In genomic region chr2:238230699-238231098, GRCh38 we compare ENCODE assay signal across 10 cellular contexts. TPM values are rescaled to one million over a fixed set of nuclear protein-coding genes. Genes with fewer than 3 reads are reported as not detected.
DNase-seq lines count a peak whose midpoint lies in the region; ATAC-seq, FAIRE-seq and TF ChIP-seq lines count a peak whose summit lies in the region.
"Had no signal": no experiment of that assay in that cellular context is flagged by ENCODE, and none has a peak within 500 bp of the region (broad histone marks: within the 10 kb centered on the region; RNA-seq: fewer than 3 reads in every experiment).

No MANE protein-coding gene starts in this region.

- TF ChIP-seq POLR2A in Peyer's patch (IDR thresholded peaks at IDR 0.05), result no peak
- no peak for TF ChIP-seq POLR2A in ovary (IDR thresholded peaks at IDR 0.05)

- no peaks in the 10 kb centered on the region for H3K36me3 Mint-ChIP-seq in CD4-positive, alpha-beta memory T cell

- intact Hi-C loops in CD4-positive, alpha-beta memory T cell (cut with micrococcal nuclease), result loop anchor here (1.0 to 2.0 kb wide), 3 partner anchors 27 to 262 kb away; partner anchors contain the start of genes ILKAP and SCLY
- intact Hi-C loops in ovary (cut with DNase I), result no loop called here

- H3K9me3 ChIP-seq in CD4-positive, alpha-beta memory T cell (ENCODE audit: control insufficient read depth in 1 of 2, low read length in 2 of 2), result no peaks in the 10 kb centered on the region
- no peaks in the 10 kb centered on the region for H3K9me3 ChIP-seq in Peyer's patch
- no peaks in the 10 kb centered on the region for H3K9me3 ChIP-seq in ovary

- no peak for ATAC-seq in GM19351 (IDR thresholded peaks at IDR 0.05; ENCODE audit: unreplicated experiment)

- H3K4me1 ChIP-seq in CD4-positive, alpha-beta memory T cell (ENCODE audit: insufficient read depth, low read length), result peaks cover 16% of the 10 kb centered on the region
- H3K4me1 ChIP-seq in Peyer's patch (peaks cover 0 to 7% (median 2%) of the 10 kb centered on the region in 4 donors), ovary (ENCODE audit: insufficient read depth) (peaks cover 7% of the 10 kb centered on the region)

- H3K4me3 Mint-ChIP-seq in CD4-positive, alpha-beta memory T cell, result peak overlapping the region; percentile 4 to 88 (median 61)

- H3K27ac Mint-ChIP-seq in CD4-positive, alpha-beta memory T cell, result peak overlapping the region in 2 of 7 donors; percentile 4 to 57

- TF ChIP-seq EP300 in ovary (IDR thresholded peaks at IDR 0.05), result no peak

- POLR2A ChIA-PET in CD4-positive, alpha-beta memory T cell (lab: Charles Lee; ENCODE audit: partially characterized antibody), result interaction anchor here (1.3 to 1.8 kb wide), 4 partner anchors 9 to 29 kb away, joined by 3 to 17 read pairs (median 6); partner anchors contain the start of genes HES6 and ILKAP

- peak overlapping the region; percentile 20 to 55 for H3K4me3 ChIP-seq in CD4-positive, alpha-beta memory T cell (ENCODE audit: low read length in 2 of 2)
- H3K4me3 ChIP-seq in Peyer's patch (peak overlapping the region in 3 of 4 donors; percentile 54 to 56 (median 55)), epithelial cell of proximal tubule (ENCODE audit: low read depth, low read length) (peak overlapping the region; percentile 55), ovary (peak overlapping the region; percentile 37)

- DNase-seq in CD4-positive, alpha-beta memory T cell, result no peak
- DNase-seq in Peyer's patch (no peak), epithelial cell of proximal tubule (ENCODE audit: low read depth) (no peak), ovary (no peak), NCI-H82 (lab: John Stamatoyannopoulos, UW) (no peak), GM19239 (ENCODE audit: insufficient read length, low spot score) (no peak), substantia nigra (lab: John Stamatoyannopoulos, UW) (no peak)
- DNase-seq: NCI-H526 had no signal

- H3K27me3 ChIP-seq in CD4-positive, alpha-beta memory T cell (ENCODE audit: insufficient read depth, low read length), result peaks cover 3% of the 10 kb centered on the region
- no peaks in the 10 kb centered on the region for H3K27me3 ChIP-seq in Peyer's patch
- H3K27me3 ChIP-seq in ovary, result no peaks in the 10 kb centered on the region

- 76 to 85% (median 78%) methylated on average over 5 of the region's 5 CpGs for WGBS in ovary, 3 donors

- no peak for FAIRE-seq in GM19239 (lab: Jason Lieb, UNC)

- no peak overlapping the region for H3K27ac ChIP-seq in CD4-positive, alpha-beta memory T cell (ENCODE audit: low read depth, low read length)
- peak overlapping the region in 2 of 4 donors; percentile 13 to 27 for H3K27ac ChIP-seq in Peyer's patch
- H3K27ac ChIP-seq in ovary, result no peak overlapping the region
- H3K27ac ChIP-seq in substantia nigra (ENCODE audit: low read depth, low read length, poor library complexity, severe bottlenecking), result no peak overlapping the region
- H3K27ac ChIP-seq: epithelial cell of prostate had no signal

- peaks cover 10 to 17% of the 10 kb centered on the region in 2 donors for H3K27me3 Mint-ChIP-seq in CD4-positive, alpha-beta memory T cell

- peaks cover 13 to 44% (median 21%) of the 10 kb centered on the region in 4 donors for H3K4me1 Mint-ChIP-seq in CD4-positive, alpha-beta memory T cell

- peaks cover 0 to 1% (median 0%) of the 10 kb centered on the region in 8 donors for H3K9me3 Mint-ChIP-seq in CD4-positive, alpha-beta memory T cell

- CTCF ChIA-PET in CD4-positive, alpha-beta memory T cell (lab: Charles Lee; ENCODE audit: partially characterized antibody), result interaction anchor here (1.2 kb wide), 1 partner anchor 9 kb away, joined by 3 read pairs; no protein-coding TSS in a partner anchor

- TF ChIP-seq CTCF in Peyer's patch (IDR thresholded peaks at IDR 0.05) (no peak), epithelial cell of proximal tubule (conservative IDR thresholded peaks at IDR 0.05; ENCODE audit: low read depth, low read length) (no peak), ovary (IDR thresholded peaks at IDR 0.05) (no peak)

- no peaks in the 10 kb centered on the region for H3K36me3 ChIP-seq in CD4-positive, alpha-beta memory T cell (ENCODE audit: insufficient read depth, low read length)
- no peaks in the 10 kb centered on the region for H3K36me3 ChIP-seq in Peyer's patch
- no peaks in the 10 kb centered on the region for H3K36me3 ChIP-seq in ovary

RNA-seq across cellular contexts. Expression of gene HES6, which starts 9.1 kb away (rescaled TPM):
- 1 to 10 TPM in 1 of 2 experiments, under 1 TPM in 1; 0.67 to 2.1 TPM for total RNA-seq in CD4-positive, alpha-beta memory T cell
- 1 to 10 TPM in 1 of 2 donors, under 1 TPM in 1; 0.99 to 4.9 TPM for polyA plus RNA-seq in CD4-positive, alpha-beta memory T cell
- total RNA-seq in Peyer's patch (100 to 1,000 TPM in 1 of 4 donors, 10 to 100 TPM in 3; 26.6 to 128 (median 51.1) TPM), epithelial cell of proximal tubule (20.3 and 25.5 TPM in 2 replicates), ovary (10 to 100 TPM in 2 of 7 donors, 1 to 10 TPM in 5; 1.1 to 12.4 (median 3.1) TPM)
- 1 to 10 TPM in 1 of 2 donors, under 1 TPM in 1; 0.33 to 2.0 TPM for polyA plus RNA-seq in ovary

RNA-seq across cellular contexts. Expression of gene ILKAP, which starts 27.2 kb away (rescaled TPM):
- total RNA-seq in CD4-positive, alpha-beta memory T cell, result 10 to 100 TPM; 78.2 to 87.8 TPM
- 10 to 100 TPM; 44.4 to 48.3 TPM for polyA plus RNA-seq in CD4-positive, alpha-beta memory T cell
- total RNA-seq in Peyer's patch (10 to 100 TPM; 35.7 to 52.4 (median 43.8) TPM), epithelial cell of proximal tubule (18.2 and 28.9 TPM in 2 replicates), ovary (10 to 100 TPM; 28.4 to 54.9 (median 38.9) TPM)
- polyA plus RNA-seq in ovary, result 10 to 100 TPM; 28.5 to 49.5 TPM

RNA-seq across cellular contexts. Expression of gene PER2, which starts 57.7 kb away (rescaled TPM):
- 10 to 100 TPM; 11.5 to 13.4 TPM for total RNA-seq in CD4-positive, alpha-beta memory T cell
- 1 to 10 TPM in 1 of 2 donors, under 1 TPM in 1; 0.42 to 5.3 TPM for polyA plus RNA-seq in CD4-positive, alpha-beta memory T cell
- total RNA-seq in Peyer's patch (10 to 100 TPM; 15.6 to 65.2 (median 38.2) TPM), epithelial cell of proximal tubule (0.86 and 4.1 TPM in 2 replicates), ovary (10 to 100 TPM in 6 of 7 donors, 1 to 10 TPM in 1; 9.9 to 34.5 (median 27.4) TPM)
- polyA plus RNA-seq in ovary, result 1 to 10 TPM; 8.1 to 8.5 TPM
